In the genomic region with DNA sequence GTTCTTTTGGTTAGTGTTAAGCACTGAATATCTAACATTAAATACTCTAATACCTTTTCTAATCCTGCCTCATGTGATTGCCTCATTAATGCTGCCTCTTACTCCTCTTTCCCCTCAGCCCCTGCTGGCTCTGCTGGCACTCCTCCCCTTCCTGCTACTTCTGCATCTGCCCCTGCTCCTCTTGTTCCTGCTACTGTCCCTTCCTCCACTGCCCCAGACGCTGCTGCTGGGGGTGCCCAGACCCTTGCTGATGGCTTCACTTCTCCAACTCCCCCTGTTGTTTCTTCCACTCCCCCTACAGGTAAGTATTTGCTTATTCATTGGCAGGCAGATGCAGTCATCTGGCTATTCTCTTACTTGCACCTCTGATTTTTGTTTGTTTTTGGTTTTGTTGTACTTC, we compare ENCODE assay signal across 12 cellular contexts.
A peak's percentile ranks its signal among the peaks of the same experiment; 100 is the strongest.
DNase-seq lines count a peak whose midpoint lies in the region; ATAC-seq and TF ChIP-seq lines count a peak whose summit lies in the region.
"Had no signal": no experiment of that assay in that cellular context is flagged by ENCODE, and none has a peak within 500 bp of the region (broad histone marks: within the 10 kb centered on the region; RNA-seq: fewer than 3 reads in every experiment).

No MANE protein-coding gene starts in this region.

- TF ChIP-seq EP300 in gastroesophageal sphincter (IDR thresholded peaks at IDR 0.05): no peak

- H3K36me3 ChIP-seq in A673 (ENCODE audit: insufficient read depth, low read length, poor library complexity, severe bottlenecking) (peaks cover 8% of the 10 kb centered on the region), GM23338 (ENCODE audit: insufficient read depth) (no peaks in the 10 kb centered on the region), gastroesophageal sphincter (peaks cover 0 to 14% of the 10 kb centered on the region in 2 donors)

- POLR2A ChIA-PET in A673 (lab: Charles Lee; ENCODE audit: low non-redundant PET): no interaction called here

- H3K79me2 ChIP-seq in GM23338 (replicated peaks; ENCODE audit: insufficient read depth): no peaks in the 10 kb centered on the region; the same call in 1 of the 2 replicates

- H2AFZ ChIP-seq in GM23338: no peak overlapping the region

- TF ChIP-seq POLR2A in gastroesophageal sphincter (IDR thresholded peaks at IDR 0.05): no peak

- intact Hi-C loops in A673 (cut with micrococcal nuclease; ENCODE audit: unreplicated experiment): loop anchor here (10.0 kb wide), 1 partner anchor 132 kb away; no protein-coding TSS in a partner anchor

- H3K4me1 ChIP-seq in A673 (ENCODE audit: insufficient read depth, low read length, poor library complexity, severe bottlenecking) (peaks cover 4% of the 10 kb centered on the region), GM23338 (ENCODE audit: insufficient read depth) (peaks cover 5% of the 10 kb centered on the region; the same call in 1 of the 2 replicates), gastroesophageal sphincter (peaks cover 0 to 12% (median 0%) of the 10 kb centered on the region in 3 donors)

- CTCF ChIA-PET in A673 (lab: Charles Lee): no interaction called here

- H4K20me1 ChIP-seq in GM23338 (replicated peaks; ENCODE audit: insufficient read depth): no peaks in the 10 kb centered on the region

- WGBS in gastroesophageal sphincter (ENCODE audit: low coverage in 1 of 2), 2 donors: 31 to 60% methylated on average over 1 of the region's 1 CpG

- ATAC-seq in GM23338 (peak; percentile 99), SK-N-SH treated with all-trans-retinoic acid at 6 μM for 48 hours (peak; percentile 30; the same call in 1 of the 3 replicates), gastroesophageal sphincter (no peak), GM18858 (IDR thresholded peaks at IDR 0.05; ENCODE audit: unreplicated experiment) (no peak)
- no peak for ATAC-seq in activated T-cell treated with anti-CD3 and anti-CD28 coated beads, Interleukin-2, amount 50 U/mL, for 4 hours

- H3K27me3 ChIP-seq in A673 (replicated peaks; ENCODE audit: insufficient read depth, low read depth, low read length, poor library complexity): no peaks in the 10 kb centered on the region
- H3K27me3 ChIP-seq in GM23338 (ENCODE audit: insufficient read depth): no peaks in the 10 kb centered on the region
- H3K27me3 ChIP-seq in gastroesophageal sphincter: no peaks in the 10 kb centered on the region

- no peak overlapping the region for H3K4me3 ChIP-seq in A673 (ENCODE audit: low read depth, low read length, poor library complexity, severe bottlenecking)
- H3K4me3 ChIP-seq in GM23338: no peak overlapping the region
- no peak overlapping the region for H3K4me3 ChIP-seq in gastroesophageal sphincter

- BruUV-seq in A673 (replicated peaks; lab: Mats Ljungman, UMichigan): no TSS peak

- H3K4me1 Mint-ChIP-seq in GM23338: peaks cover 15% of the 10 kb centered on the region
- H3K4me1 Mint-ChIP-seq in activated T-cell treated with anti-CD3 and anti-CD28 coated beads, Interleukin-2, amount 50 U/mL, for 4 hours (ENCODE audit: low read depth): no peaks in the 10 kb centered on the region
- H3K4me1 Mint-ChIP-seq: activated naive CD8-positive, alpha-beta T cell treated with anti-CD3 and anti-CD28 coated beads for 36 hours had no signal

- H3K27me3 Mint-ChIP-seq in GM23338 (ENCODE audit: insufficient read depth, low read depth, poor library complexity): peaks cover 2% of the 10 kb centered on the region
- H3K27me3 Mint-ChIP-seq in activated T-cell treated with anti-CD3 and anti-CD28 coated beads, Interleukin-2, amount 50 U/mL, for 4 hours (ENCODE audit: low read depth): no peaks in the 10 kb centered on the region
- H3K27me3 Mint-ChIP-seq: activated naive CD8-positive, alpha-beta T cell treated with anti-CD3 and anti-CD28 coated beads for 36 hours; CD4-positive, CD25-positive, alpha-beta regulatory T cell had no signal

- H3K9me3 ChIP-seq in A673 (ENCODE audit: low read depth, low read length, poor library complexity, severe bottlenecking) (no peaks in the 10 kb centered on the region), gastroesophageal sphincter (no peaks in the 10 kb centered on the region)

- H3K4me3 Mint-ChIP-seq in GM23338: no peak overlapping the region
- H3K4me3 Mint-ChIP-seq in activated T-cell treated with anti-CD3 and anti-CD28 coated beads, Interleukin-2, amount 50 U/mL, for 4 hours: no peak overlapping the region
- H3K4me3 Mint-ChIP-seq: activated naive CD8-positive, alpha-beta T cell treated with anti-CD3 and anti-CD28 coated beads for 36 hours; CD4-positive, CD25-positive, alpha-beta regulatory T cell had no signal

- no peaks in the 10 kb centered on the region for H3K9me2 ChIP-seq in GM23338 (ENCODE audit: insufficient read depth)

- peaks cover 43% of the 10 kb centered on the region for H3K36me3 Mint-ChIP-seq in GM23338 (ENCODE audit: low read depth)
- peaks cover 35% of the 10 kb centered on the region for H3K36me3 Mint-ChIP-seq in activated T-cell treated with anti-CD3 and anti-CD28 coated beads, Interleukin-2, amount 50 U/mL, for 4 hours (ENCODE audit: insufficient read depth)

- DNase-seq in A673 (ENCODE audit: low spot score) (peak; percentile 6), GM23338 (ENCODE audit: low spot score) (peak; percentile 90), RKO (ENCODE audit: low spot score) (no peak), cortex of kidney (lab: John Stamatoyannopoulos, UW) (no peak)
- DNase-seq in activated T-cell treated with anti-CD3 and anti-CD28 coated beads, Interleukin-2, amount 50 U/mL, for 4 hours: no peak
- DNase-seq: activated CD4-positive, alpha-beta T cell treated with anti-CD3 and anti-CD28 coated beads for 48 hours; activated naive CD8-positive, alpha-beta T cell treated with anti-CD3 and anti-CD28 coated beads for 36 hours; CD4-positive, CD25-positive, alpha-beta regulatory T cell; NCI-H1694 treated with DMSO at 0.1 percent for 48 hours had no signal

- H3K27ac ChIP-seq in A673 (ENCODE audit: low read depth, low read length, poor library complexity, severe bottlenecking) (no peak overlapping the region), GM23338 (ENCODE audit: low read depth) (no peak overlapping the region), gastroesophageal sphincter (peak overlapping the region in 1 of 4 donors; percentile 11)

- peak overlapping the region; percentile 58 for H3K27ac Mint-ChIP-seq in GM23338
- H3K27ac Mint-ChIP-seq: activated naive CD8-positive, alpha-beta T cell treated with anti-CD3 and anti-CD28 coated beads for 36 hours had no signal

- 0 out of 2 replicates have a peak, but pooled peaks cover 2% of the 10 kb centered on the region for H3F3A ChIP-seq in GM23338 (replicated peaks; ENCODE audit: low read depth)

- H3K4me2 ChIP-seq in GM23338: no peak overlapping the region

- H3K9me3 Mint-ChIP-seq in GM23338: no peaks in the 10 kb centered on the region
- H3K9me3 Mint-ChIP-seq in activated T-cell treated with anti-CD3 and anti-CD28 coated beads, Interleukin-2, amount 50 U/mL, for 4 hours: peaks cover 5% of the 10 kb centered on the region

- TF ChIP-seq CTCF in A673 (conservative IDR thresholded peaks at IDR 0.05; ENCODE audit: low read depth, low read length) (peak; percentile 39; the same call in 1 of the 2 replicates), GM23338 (conservative IDR thresholded peaks at IDR 0.05; ENCODE audit: low read depth in 2 of 2) (peak; percentile 69 to 81), gastroesophageal sphincter (IDR thresholded peaks at IDR 0.05) (peak in 3 of 4 experiments; percentile 5 to 32 (median 15))

TF ChIP-seq in GM23338, 12 proteins besides CTCF, POLR2A, EP300 and RAD21 (continues in another document):
- TF ChIP-seq ZNF114 (CRISPR knock-in tag; IDR thresholded peaks at IDR 0.05): peak; percentile 61; the same call in 1 of the 2 replicates

TF ChIP-seq in SK-N-SH treated with all-trans-retinoic acid at 6 μM for 48 hours, 23 proteins besides CTCF, POLR2A, EP300 and RAD21 (continues in another document):
- TF ChIP-seq, protein P1, sequence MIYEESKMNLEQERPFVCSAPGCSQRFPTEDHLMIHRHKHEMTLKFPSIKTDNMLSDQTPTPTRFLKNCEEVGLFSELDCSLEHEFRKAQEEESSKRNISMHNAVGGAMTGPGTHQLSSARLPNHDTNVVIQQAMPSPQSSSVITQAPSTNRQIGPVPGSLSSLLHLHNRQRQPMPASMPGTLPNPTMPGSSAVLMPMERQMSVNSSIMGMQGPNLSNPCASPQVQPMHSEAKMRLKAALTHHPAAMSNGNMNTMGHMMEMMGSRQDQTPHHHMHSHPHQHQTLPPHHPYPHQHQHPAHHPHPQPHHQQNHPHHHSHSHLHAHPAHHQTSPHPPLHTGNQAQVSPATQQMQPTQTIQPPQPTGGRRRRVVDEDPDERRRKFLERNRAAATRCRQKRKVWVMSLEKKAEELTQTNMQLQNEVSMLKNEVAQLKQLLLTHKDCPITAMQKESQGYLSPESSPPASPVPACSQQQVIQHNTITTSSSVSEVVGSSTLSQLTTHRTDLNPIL (CRISPR knock-in tag; IDR thresholded peaks at IDR 0.05; ENCODE audit: low read depth): no peak
- TF ChIP-seq ISL1 (CRISPR knock-in tag; IDR thresholded peaks at IDR 0.05) (no peak), BACH2 (CRISPR knock-in tag; IDR thresholded peaks at IDR 0.05; ENCODE audit: borderline replicate concordance) (no peak)
- TF ChIP-seq, protein P2, sequence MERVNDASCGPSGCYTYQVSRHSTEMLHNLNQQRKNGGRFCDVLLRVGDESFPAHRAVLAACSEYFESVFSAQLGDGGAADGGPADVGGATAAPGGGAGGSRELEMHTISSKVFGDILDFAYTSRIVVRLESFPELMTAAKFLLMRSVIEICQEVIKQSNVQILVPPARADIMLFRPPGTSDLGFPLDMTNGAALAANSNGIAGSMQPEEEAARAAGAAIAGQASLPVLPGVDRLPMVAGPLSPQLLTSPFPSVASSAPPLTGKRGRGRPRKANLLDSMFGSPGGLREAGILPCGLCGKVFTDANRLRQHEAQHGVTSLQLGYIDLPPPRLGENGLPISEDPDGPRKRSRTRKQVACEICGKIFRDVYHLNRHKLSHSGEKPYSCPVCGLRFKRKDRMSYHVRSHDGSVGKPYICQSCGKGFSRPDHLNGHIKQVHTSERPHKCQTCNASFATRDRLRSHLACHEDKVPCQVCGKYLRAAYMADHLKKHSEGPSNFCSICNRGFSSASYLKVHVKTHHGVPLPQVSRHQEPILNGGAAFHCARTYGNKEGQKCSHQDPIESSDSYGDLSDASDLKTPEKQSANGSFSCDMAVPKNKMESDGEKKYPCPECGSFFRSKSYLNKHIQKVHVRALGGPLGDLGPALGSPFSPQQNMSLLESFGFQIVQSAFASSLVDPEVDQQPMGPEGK (CRISPR knock-in tag; IDR thresholded peaks at IDR 0.05; ENCODE audit: borderline replicate concordance): no peak

Comparison
In these comparisons a context has a peak if more than half of its experiments do, and no peak if none do; other contexts are left out.
1. DNase-seq: peak in A673 (single experiment) and GM23338 (single experiment); none in RKO (single experiment), activated T-cell treated with anti-CD3 and anti-CD28 coated beads, Interleukin-2, amount 50 U/mL, for 4 hours (single experiment) and cortex of kidney (single experiment).
2. CTCF ChIP-seq: peak in every context shown above with its lines; median percentile 75 in GM23338; 39 in A673; 15 in gastroesophageal sphincter.
3. ATAC-seq: peak in GM23338 (single experiment) and SK-N-SH treated with all-trans-retinoic acid at 6 μM for 48 hours (single experiment); none in gastroesophageal sphincter (single experiment), activated T-cell treated with anti-CD3 and anti-CD28 coated beads, Interleukin-2, amount 50 U/mL, for 4 hours (0 of 2) and GM18858 (single experiment).